In the genomic region with DNA sequence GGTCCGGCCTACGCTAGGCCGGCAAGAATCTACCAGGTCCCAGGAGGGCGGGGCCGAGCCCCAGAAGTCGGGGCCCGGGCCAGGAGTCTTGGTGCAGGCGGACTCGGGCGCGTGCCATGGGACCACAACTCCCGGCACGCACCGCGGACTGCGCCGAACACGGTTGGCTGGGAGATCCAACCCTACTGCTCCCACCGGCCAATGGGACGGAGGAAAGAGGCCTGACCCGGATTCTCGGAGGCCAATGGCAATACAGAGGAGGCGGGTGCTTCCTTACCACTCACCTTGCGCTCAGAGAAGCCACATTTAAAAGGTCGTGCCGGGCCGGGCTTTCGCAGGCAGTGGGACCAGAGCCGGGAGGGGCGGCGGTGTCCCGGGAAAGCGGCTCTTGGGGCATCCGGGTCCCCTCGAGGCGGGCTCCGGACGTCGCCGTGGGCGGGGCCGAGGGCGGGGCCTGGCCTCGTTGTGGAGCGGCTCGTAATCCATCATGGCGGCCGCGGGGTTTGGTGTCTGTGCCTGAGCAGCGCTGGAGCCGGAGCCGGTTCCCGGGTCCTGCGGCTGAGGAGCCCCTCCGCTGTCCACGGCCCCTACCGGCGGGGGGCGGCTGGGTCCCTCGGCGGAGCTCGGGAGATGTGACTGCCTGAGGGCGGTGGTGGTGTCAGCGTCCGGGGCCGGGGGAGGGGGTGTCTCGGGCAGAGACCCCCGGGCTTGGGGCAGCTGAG, we compare ENCODE assay signal across 1 cellular context.
TF ChIP-seq lines count a peak whose summit lies in the region.

No MANE protein-coding gene starts in this region.

TF ChIP-seq in HepG2, 621 proteins besides CTCF, POLR2A, EP300 and RAD21 (continued from another document and continues in another):
- TF ChIP-seq, protein P1, sequence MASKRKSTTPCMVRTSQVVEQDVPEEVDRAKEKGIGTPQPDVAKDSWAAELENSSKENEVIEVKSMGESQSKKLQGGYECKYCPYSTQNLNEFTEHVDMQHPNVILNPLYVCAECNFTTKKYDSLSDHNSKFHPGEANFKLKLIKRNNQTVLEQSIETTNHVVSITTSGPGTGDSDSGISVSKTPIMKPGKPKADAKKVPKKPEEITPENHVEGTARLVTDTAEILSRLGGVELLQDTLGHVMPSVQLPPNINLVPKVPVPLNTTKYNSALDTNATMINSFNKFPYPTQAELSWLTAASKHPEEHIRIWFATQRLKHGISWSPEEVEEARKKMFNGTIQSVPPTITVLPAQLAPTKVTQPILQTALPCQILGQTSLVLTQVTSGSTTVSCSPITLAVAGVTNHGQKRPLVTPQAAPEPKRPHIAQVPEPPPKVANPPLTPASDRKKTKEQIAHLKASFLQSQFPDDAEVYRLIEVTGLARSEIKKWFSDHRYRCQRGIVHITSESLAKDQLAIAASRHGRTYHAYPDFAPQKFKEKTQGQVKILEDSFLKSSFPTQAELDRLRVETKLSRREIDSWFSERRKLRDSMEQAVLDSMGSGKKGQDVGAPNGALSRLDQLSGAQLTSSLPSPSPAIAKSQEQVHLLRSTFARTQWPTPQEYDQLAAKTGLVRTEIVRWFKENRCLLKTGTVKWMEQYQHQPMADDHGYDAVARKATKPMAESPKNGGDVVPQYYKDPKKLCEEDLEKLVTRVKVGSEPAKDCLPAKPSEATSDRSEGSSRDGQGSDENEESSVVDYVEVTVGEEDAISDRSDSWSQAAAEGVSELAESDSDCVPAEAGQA (IDR thresholded peaks at IDR 0.05; ENCODE audit: low read depth), result no peak
- TF ChIP-seq, protein P1 (CRISPR knock-in tag; IDR thresholded peaks at IDR 0.05; ENCODE audit: borderline replicate concordance), result 0 out of 2 replicates have a peak, but pooled peaks have one; percentile 21
- TF ChIP-seq, protein P2, sequence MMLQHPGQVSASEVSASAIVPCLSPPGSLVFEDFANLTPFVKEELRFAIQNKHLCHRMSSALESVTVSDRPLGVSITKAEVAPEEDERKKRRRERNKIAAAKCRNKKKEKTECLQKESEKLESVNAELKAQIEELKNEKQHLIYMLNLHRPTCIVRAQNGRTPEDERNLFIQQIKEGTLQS (CRISPR knock-in tag; IDR thresholded peaks at IDR 0.05), result 0 out of 2 replicates have a peak, but pooled peaks have one; percentile 7
- peak; percentile 42; the same call in 1 of the 2 replicates for TF ChIP-seq KMT2A (CRISPR knock-in tag; IDR thresholded peaks at IDR 0.05)
- TF ChIP-seq ZNF883 (CRISPR knock-in tag; IDR thresholded peaks at IDR 0.05; ENCODE audit: not compliant biosample characterization), result peak; percentile 80
- 0 out of 2 replicates have a peak, but pooled peaks have one; percentile 43 for TF ChIP-seq ZNF44 (CRISPR knock-in tag; IDR thresholded peaks at IDR 0.05)
- peak; percentile 42; the same call in 1 of the 2 replicates for TF ChIP-seq KDM4B (CRISPR knock-in tag; IDR thresholded peaks at IDR 0.05)
- peak; percentile 38; the same call in 1 of the 2 replicates for TF ChIP-seq ZNF556 (CRISPR knock-in tag; IDR thresholded peaks at IDR 0.05; ENCODE audit: borderline replicate concordance)
- TF ChIP-seq, protein P3, sequence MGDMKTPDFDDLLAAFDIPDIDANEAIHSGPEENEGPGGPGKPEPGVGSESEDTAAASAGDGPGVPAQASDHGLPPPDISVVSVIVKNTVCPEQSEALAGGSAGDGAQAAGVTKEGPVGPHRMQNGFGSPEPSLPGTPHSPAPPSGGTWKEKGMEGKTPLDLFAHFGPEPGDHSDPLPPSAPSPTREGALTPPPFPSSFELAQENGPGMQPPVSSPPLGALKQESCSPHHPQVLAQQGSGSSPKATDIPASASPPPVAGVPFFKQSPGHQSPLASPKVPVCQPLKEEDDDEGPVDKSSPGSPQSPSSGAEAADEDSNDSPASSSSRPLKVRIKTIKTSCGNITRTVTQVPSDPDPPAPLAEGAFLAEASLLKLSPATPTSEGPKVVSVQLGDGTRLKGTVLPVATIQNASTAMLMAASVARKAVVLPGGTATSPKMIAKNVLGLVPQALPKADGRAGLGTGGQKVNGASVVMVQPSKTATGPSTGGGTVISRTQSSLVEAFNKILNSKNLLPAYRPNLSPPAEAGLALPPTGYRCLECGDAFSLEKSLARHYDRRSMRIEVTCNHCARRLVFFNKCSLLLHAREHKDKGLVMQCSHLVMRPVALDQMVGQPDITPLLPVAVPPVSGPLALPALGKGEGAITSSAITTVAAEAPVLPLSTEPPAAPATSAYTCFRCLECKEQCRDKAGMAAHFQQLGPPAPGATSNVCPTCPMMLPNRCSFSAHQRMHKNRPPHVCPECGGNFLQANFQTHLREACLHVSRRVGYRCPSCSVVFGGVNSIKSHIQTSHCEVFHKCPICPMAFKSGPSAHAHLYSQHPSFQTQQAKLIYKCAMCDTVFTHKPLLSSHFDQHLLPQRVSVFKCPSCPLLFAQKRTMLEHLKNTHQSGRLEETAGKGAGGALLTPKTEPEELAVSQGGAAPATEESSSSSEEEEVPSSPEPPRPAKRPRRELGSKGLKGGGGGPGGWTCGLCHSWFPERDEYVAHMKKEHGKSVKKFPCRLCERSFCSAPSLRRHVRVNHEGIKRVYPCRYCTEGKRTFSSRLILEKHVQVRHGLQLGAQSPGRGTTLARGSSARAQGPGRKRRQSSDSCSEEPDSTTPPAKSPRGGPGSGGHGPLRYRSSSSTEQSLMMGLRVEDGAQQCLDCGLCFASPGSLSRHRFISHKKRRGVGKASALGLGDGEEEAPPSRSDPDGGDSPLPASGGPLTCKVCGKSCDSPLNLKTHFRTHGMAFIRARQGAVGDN (CRISPR knock-in tag; IDR thresholded peaks at IDR 0.05), result peak; percentile 79
- TF ChIP-seq, protein P4, sequence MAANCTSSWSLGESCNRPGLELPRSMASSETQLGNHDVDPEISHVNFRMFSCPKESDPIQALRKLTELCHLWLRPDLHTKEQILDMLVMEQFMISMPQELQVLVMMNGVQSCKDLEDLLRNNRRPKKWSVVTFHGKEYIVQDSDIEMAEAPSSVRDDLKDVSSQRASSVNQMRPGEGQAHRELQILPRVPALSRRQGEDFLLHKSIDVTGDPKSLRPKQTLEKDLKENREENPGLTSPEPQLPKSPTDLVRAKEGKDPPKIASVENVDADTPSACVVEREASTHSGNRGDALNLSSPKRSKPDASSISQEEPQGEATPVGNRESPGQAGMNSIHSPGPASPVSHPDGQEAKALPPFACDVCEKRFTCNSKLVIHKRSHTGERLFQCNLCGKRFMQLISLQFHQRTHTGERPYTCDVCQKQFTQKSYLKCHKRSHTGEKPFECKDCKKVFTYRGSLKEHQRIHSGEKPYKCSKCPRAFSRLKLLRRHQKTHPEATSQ (CRISPR knock-in tag; IDR thresholded peaks at IDR 0.05; ENCODE audit: borderline replicate concordance), result no peak; the same call in 1 of the 2 replicates
- TF ChIP-seq ZNF264 (CRISPR knock-in tag; IDR thresholded peaks at IDR 0.05), result 0 out of 2 replicates have a peak, but pooled peaks have one; percentile 47
- peak; percentile 50 for TF ChIP-seq RXRA (CRISPR knock-in tag; IDR thresholded peaks at IDR 0.05)
- TF ChIP-seq, protein P5, sequence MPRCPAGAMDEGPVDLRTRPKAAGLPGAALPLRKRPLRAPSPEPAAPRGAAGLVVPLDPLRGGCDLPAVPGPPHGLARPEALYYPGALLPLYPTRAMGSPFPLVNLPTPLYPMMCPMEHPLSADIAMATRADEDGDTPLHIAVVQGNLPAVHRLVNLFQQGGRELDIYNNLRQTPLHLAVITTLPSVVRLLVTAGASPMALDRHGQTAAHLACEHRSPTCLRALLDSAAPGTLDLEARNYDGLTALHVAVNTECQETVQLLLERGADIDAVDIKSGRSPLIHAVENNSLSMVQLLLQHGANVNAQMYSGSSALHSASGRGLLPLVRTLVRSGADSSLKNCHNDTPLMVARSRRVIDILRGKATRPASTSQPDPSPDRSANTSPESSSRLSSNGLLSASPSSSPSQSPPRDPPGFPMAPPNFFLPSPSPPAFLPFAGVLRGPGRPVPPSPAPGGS (CRISPR knock-in tag; IDR thresholded peaks at IDR 0.05), result 0 out of 2 replicates have a peak, but pooled peaks have one; percentile 19
- TF ChIP-seq, protein P6, sequence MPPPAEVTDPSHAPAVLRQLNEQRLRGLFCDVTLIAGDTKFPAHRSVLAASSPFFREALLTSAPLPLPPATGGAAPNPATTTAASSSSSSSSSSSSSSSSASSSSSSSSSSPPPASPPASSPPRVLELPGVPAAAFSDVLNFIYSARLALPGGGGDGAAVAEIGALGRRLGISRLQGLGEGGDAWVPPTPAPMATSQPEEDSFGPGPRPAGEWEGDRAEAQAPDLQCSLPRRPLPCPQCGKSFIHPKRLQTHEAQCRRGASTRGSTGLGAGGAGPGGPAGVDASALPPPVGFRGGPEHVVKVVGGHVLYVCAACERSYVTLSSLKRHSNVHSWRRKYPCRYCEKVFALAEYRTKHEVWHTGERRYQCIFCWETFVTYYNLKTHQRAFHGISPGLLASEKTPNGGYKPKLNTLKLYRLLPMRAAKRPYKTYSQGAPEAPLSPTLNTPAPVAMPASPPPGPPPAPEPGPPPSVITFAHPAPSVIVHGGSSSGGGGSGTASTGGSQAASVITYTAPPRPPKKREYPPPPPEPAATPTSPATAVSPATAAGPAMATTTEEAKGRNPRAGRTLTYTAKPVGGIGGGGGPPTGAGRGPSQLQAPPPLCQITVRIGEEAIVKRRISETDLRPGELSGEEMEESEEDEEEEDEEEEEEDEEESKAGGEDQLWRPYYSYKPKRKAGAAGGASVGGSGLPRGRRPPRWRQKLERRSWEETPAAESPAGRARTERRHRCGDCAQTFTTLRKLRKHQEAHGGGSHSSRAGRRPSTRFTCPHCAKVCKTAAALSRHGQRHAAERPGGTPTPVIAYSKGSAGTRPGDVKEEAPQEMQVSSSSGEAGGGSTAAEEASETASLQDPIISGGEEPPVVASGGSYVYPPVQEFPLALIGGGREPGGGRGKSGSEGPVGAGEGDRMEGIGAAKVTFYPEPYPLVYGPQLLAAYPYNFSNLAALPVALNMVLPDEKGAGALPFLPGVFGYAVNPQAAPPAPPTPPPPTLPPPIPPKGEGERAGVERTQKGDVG (CRISPR knock-in tag; IDR thresholded peaks at IDR 0.05; ENCODE audit: borderline replicate concordance), result peak; percentile 67; the same call in 1 of the 2 replicates
- TF ChIP-seq, protein P7, sequence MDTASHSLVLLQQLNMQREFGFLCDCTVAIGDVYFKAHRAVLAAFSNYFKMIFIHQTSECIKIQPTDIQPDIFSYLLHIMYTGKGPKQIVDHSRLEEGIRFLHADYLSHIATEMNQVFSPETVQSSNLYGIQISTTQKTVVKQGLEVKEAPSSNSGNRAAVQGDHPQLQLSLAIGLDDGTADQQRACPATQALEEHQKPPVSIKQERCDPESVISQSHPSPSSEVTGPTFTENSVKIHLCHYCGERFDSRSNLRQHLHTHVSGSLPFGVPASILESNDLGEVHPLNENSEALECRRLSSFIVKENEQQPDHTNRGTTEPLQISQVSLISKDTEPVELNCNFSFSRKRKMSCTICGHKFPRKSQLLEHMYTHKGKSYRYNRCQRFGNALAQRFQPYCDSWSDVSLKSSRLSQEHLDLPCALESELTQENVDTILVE (CRISPR knock-in tag; IDR thresholded peaks at IDR 0.05), result peak; percentile 72; the same call in 1 of the 2 replicates
- TF ChIP-seq, protein P8, sequence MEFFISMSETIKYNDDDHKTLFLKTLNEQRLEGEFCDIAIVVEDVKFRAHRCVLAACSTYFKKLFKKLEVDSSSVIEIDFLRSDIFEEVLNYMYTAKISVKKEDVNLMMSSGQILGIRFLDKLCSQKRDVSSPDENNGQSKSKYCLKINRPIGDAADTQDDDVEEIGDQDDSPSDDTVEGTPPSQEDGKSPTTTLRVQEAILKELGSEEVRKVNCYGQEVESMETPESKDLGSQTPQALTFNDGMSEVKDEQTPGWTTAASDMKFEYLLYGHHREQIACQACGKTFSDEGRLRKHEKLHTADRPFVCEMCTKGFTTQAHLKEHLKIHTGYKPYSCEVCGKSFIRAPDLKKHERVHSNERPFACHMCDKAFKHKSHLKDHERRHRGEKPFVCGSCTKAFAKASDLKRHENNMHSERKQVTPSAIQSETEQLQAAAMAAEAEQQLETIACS (CRISPR knock-in tag; IDR thresholded peaks at IDR 0.05), result no peak
- TF ChIP-seq POLR2G (IDR thresholded peaks at IDR 0.05; ENCODE audit: low read depth, low read length), result peak; percentile 78
- peak; percentile 54; the same call in 1 of the 2 replicates for TF ChIP-seq POLR2AphosphoS5 (IDR thresholded peaks at IDR 0.05; ENCODE audit: low read depth, low read length)
- TF ChIP-seq ZNF235 (CRISPR knock-in tag; IDR thresholded peaks at IDR 0.05; ENCODE audit: borderline replicate concordance), result no peak
- peak; percentile 44; the same call in 1 of the 2 replicates for TF ChIP-seq ZMYM4 (CRISPR knock-in tag; IDR thresholded peaks at IDR 0.05)
- TF ChIP-seq GTF3A (CRISPR knock-in tag; conservative IDR thresholded peaks at IDR 0.05), result no peak
- 0 out of 2 replicates have a peak, but pooled peaks have one; percentile 44 for TF ChIP-seq ZIK1 (CRISPR knock-in tag; IDR thresholded peaks at IDR 0.05; ENCODE audit: borderline replicate concordance, low read depth)
- TF ChIP-seq RORA (CRISPR knock-in tag; IDR thresholded peaks at IDR 0.05), result no peak
- TF ChIP-seq ZNF543 (CRISPR knock-in tag; IDR thresholded peaks at IDR 0.05), result 0 out of 2 replicates have a peak, but pooled peaks have one; percentile 25
- TF ChIP-seq ZNF775 (CRISPR knock-in tag; IDR thresholded peaks at IDR 0.05; ENCODE audit: borderline replicate concordance), result no peak
- TF ChIP-seq ZNF124 (CRISPR knock-in tag; IDR thresholded peaks at IDR 0.05), result peak; percentile 23; the same call in 1 of the 2 replicates
- TF ChIP-seq, protein P9, sequence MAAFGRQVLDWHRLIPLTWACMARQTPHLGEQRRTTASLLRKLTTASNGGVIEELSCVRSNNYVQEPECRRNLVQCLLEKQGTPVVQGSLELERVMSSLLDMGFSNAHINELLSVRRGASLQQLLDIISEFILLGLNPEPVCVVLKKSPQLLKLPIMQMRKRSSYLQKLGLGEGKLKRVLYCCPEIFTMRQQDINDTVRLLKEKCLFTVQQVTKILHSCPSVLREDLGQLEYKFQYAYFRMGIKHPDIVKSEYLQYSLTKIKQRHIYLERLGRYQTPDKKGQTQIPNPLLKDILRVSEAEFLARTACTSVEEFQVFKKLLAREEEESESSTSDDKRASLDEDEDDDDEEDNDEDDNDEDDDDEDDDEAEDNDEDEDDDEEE (CRISPR knock-in tag; IDR thresholded peaks at IDR 0.05), result peak; percentile 29; the same call in 1 of the 2 replicates
- 0 out of 2 replicates have a peak, but pooled peaks have one; percentile 18 for TF ChIP-seq DMAP1 (CRISPR knock-in tag; IDR thresholded peaks at IDR 0.05)
- no peak for TF ChIP-seq SMYD3 (CRISPR knock-in tag; IDR thresholded peaks at IDR 0.05)
- peak; percentile 25 for TF ChIP-seq TAF15 (IDR thresholded peaks at IDR 0.05; ENCODE audit: low read depth, low read length, poor library complexity, severe bottlenecking)
- TF ChIP-seq, protein P10, sequence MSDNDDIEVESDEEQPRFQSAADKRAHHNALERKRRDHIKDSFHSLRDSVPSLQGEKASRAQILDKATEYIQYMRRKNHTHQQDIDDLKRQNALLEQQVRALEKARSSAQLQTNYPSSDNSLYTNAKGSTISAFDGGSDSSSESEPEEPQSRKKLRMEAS (IDR thresholded peaks at IDR 0.05), result peak; percentile 21
